In the genomic region with DNA sequence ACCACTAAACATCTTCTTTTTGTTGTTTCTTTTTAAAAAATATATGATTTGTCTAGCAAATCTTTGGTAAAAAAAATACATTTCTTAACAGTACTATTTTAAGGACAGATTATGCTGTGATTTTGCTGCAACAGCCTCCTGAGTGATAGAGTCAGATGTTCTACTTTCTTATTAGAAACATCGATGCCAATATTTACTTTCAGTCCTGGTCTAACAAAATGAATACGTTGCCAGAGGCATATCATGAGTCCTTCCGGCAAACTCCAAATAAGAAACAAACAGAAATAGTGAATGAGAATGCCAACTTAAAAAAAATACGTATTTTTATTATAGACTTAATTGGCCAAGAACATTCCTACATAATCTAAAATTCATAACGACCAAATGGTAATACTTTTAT, we compare ENCODE assay signal across 17 cellular contexts.
DNase-seq lines count a peak whose midpoint lies in the region; ATAC-seq and TF ChIP-seq lines count a peak whose summit lies in the region.
"Had no signal": no experiment of that assay in that cellular context is flagged by ENCODE, and none has a peak within 500 bp of the region (broad histone marks: within the 10 kb centered on the region; RNA-seq: fewer than 3 reads in every experiment).

No MANE protein-coding gene starts in this region.

- CTCF ChIA-PET in PC-3 (lab: Charles Lee) = no interaction called here

- H3K4me3 Mint-ChIP-seq in neural progenitor cell = peak overlapping the region; percentile 93
- no peak overlapping the region for H3K4me3 Mint-ChIP-seq in HFFc6
- H3K4me3 Mint-ChIP-seq: CD8-positive, alpha-beta T cell had no signal

- H3K27ac Mint-ChIP-seq in neural progenitor cell (no peak overlapping the region), HFFc6 (no peak overlapping the region)
- H3K27ac Mint-ChIP-seq: CD8-positive, alpha-beta T cell had no signal

- H3K36me3 Mint-ChIP-seq in neural progenitor cell (peaks cover 8% of the 10 kb centered on the region), HFFc6 (ENCODE audit: low read depth) (no peaks in the 10 kb centered on the region)
- H3K36me3 Mint-ChIP-seq: CD8-positive, alpha-beta T cell had no signal

- H3K9me3 ChIP-seq in HUES6 (ENCODE audit: control insufficient read depth, insufficient read depth, low read depth, low read length) (0 out of 2 replicates have a peak, but pooled peaks cover 2% of the 10 kb centered on the region), PC-3 (ENCODE audit: low read length) (no peaks in the 10 kb centered on the region), iPS-18a (ENCODE audit: control insufficient read depth, low read depth, low read length) (no peaks in the 10 kb centered on the region), neural progenitor cell (ENCODE audit: low read depth) (no peaks in the 10 kb centered on the region)

- intact Hi-C loops in PC-3 (cut with micrococcal nuclease) = loop anchor here (5.0 kb wide), 2 partner anchors 102 to 297 kb away; no protein-coding TSS in a partner anchor

- H3K27me3 ChIP-seq in HUES6 (ENCODE audit: control insufficient read depth, insufficient read depth, low read length) = no peaks in the 10 kb centered on the region
- no peaks in the 10 kb centered on the region for H3K27me3 ChIP-seq in PC-3 (ENCODE audit: low read length)
- H3K27me3 ChIP-seq in iPS-18a (ENCODE audit: control insufficient read depth, insufficient read depth, low read length) = no peaks in the 10 kb centered on the region
- no peaks in the 10 kb centered on the region for H3K27me3 ChIP-seq in neural progenitor cell
- H3K27me3 ChIP-seq: BLaER1 treated with 17β-estradiol and CSF1 and Interleukin-3, amounts not matched to agents 10 nM and 100 nM had no signal

- H2AFZ ChIP-seq in PC-3 (ENCODE audit: low read length) = no peak overlapping the region
- no peak overlapping the region for H2AFZ ChIP-seq in neural progenitor cell (replicated peaks)
- H2AFZ ChIP-seq: GM23248, PC-9 had no signal

- H3K4me1 ChIP-seq in HUES6 (ENCODE audit: control insufficient read depth, insufficient read depth, low read length) (peaks cover 27% of the 10 kb centered on the region), PC-3 (ENCODE audit: insufficient read depth, low read length) (peaks cover 24% of the 10 kb centered on the region), iPS-18a (ENCODE audit: control insufficient read depth, low read depth, low read length) (peaks cover 24% of the 10 kb centered on the region), neural progenitor cell (peaks cover 34% of the 10 kb centered on the region)
- H3K4me1 ChIP-seq: BLaER1 treated with 17β-estradiol and CSF1 and Interleukin-3, amounts not matched to agents 10 nM and 100 nM had no signal

- POLR2A ChIA-PET in PC-3 (lab: Charles Lee; ENCODE audit: unreplicated experiment) = no interaction called here

- ATAC-seq in PC-3 = no peak
- ATAC-seq: CD8-positive, alpha-beta T cell had no signal

- TF ChIP-seq CTCF in PC-3 (conservative IDR thresholded peaks at IDR 0.05; ENCODE audit: low read depth, low read length) (no peak), neural progenitor cell (IDR thresholded peaks at IDR 0.05) (no peak), HFFc6 (IDR thresholded peaks at IDR 0.05) (no peak)

- no peaks in the 10 kb centered on the region for H3K36me3 ChIP-seq in HUES6 (ENCODE audit: control insufficient read depth, insufficient read depth, low read length)
- no peaks in the 10 kb centered on the region for H3K36me3 ChIP-seq in PC-3 (ENCODE audit: low read depth, low read length)
- H3K36me3 ChIP-seq in iPS-18a (ENCODE audit: control insufficient read depth, low read depth, low read length) = no peaks in the 10 kb centered on the region
- H3K36me3 ChIP-seq in neural progenitor cell = no peaks in the 10 kb centered on the region
- H3K36me3 ChIP-seq: BLaER1 treated with 17β-estradiol and CSF1 and Interleukin-3, amounts not matched to agents 10 nM and 100 nM had no signal

- H3K4me1 Mint-ChIP-seq in neural progenitor cell = peaks cover 21% of the 10 kb centered on the region
- no peaks in the 10 kb centered on the region; the same call in 1 of the 2 replicates for H3K4me1 Mint-ChIP-seq in HFFc6 (ENCODE audit: low read depth)

- H3K4me2 ChIP-seq in PC-3 (ENCODE audit: low read length) = peak overlapping the region; percentile 62
- H3K4me2 ChIP-seq in neural progenitor cell = peak overlapping the region; percentile 77
- H3K4me2 ChIP-seq: BLaER1 treated with 17β-estradiol and CSF1 and Interleukin-3, amounts not matched to agents 10 nM and 100 nM; PC-9 had no signal

- H3F3A ChIP-seq in PC-3 (ENCODE audit: low read length, unreplicated experiment) = no peaks in the 10 kb centered on the region
- H3F3A ChIP-seq in neural progenitor cell (ENCODE audit: low read depth) = peaks cover 12% of the 10 kb centered on the region

- H3K79me2 ChIP-seq in PC-3 (ENCODE audit: low read length) = no peaks in the 10 kb centered on the region
- H3K79me2 ChIP-seq in neural progenitor cell (ENCODE audit: low read depth) = peaks cover 45% of the 10 kb centered on the region

- H3K9me3 Mint-ChIP-seq in neural progenitor cell = peaks cover 7% of the 10 kb centered on the region
- H3K9me3 Mint-ChIP-seq in HFFc6 = no peaks in the 10 kb centered on the region

- H3K9ac ChIP-seq in HUES6 (ENCODE audit: low read length) = no peak overlapping the region
- H3K9ac ChIP-seq in PC-3 (ENCODE audit: low read length) = no peak overlapping the region
- H3K9ac ChIP-seq in iPS-18a (ENCODE audit: low read length) = peak overlapping the region; percentile 64
- peak overlapping the region; percentile 52 for H3K9ac ChIP-seq in neural progenitor cell
- H3K9ac ChIP-seq: BLaER1 treated with 17β-estradiol and CSF1 and Interleukin-3, amounts not matched to agents 10 nM and 100 nM; GM23248 had no signal

- H3K4me3 ChIP-seq in HUES6 (ENCODE audit: low read depth, low read length) (peak overlapping the region; percentile 63; the same call in 1 of the 2 replicates), PC-3 (ENCODE audit: low read length) (peak overlapping the region; percentile 50), iPS-18a (ENCODE audit: low read length) (peak overlapping the region; percentile 63), neural progenitor cell (peak overlapping the region; percentile 50)
- H3K4me3 ChIP-seq: BLaER1 treated with 17β-estradiol and CSF1 and Interleukin-3, amounts not matched to agents 10 nM and 100 nM; GM23248; PC-9 had no signal

- DNase-seq in PC-3 (no peak), neural progenitor cell (ENCODE audit: low spot score) (no peak), cerebellar nuclear complex (lab: John Stamatoyannopoulos, UW) (no peak), HFFc6 (no peak), dedifferentiated amniotic fluid mesenchymal stem cell (ENCODE audit: extremely low spot score) (no peak)
- DNase-seq: CD8-positive, alpha-beta T cell; DMS79 treated with DMSO at 0.1 percent for 48 hours; GM23248; KG1; MV-4-11; NCI-H1694 treated with DMSO at 0.1 percent for 48 hours; NCI-H82; PC-9 had no signal

- H3K9me2 ChIP-seq in PC-3 (replicated peaks; ENCODE audit: low read length) = no peaks in the 10 kb centered on the region

- H3K27me3 Mint-ChIP-seq in neural progenitor cell (ENCODE audit: insufficient read depth, low read depth) = peaks cover 2% of the 10 kb centered on the region
- H3K27me3 Mint-ChIP-seq in HFFc6 (ENCODE audit: insufficient read depth) = peaks cover 1% of the 10 kb centered on the region; the same call in 1 of the 2 replicates

- H3K27ac ChIP-seq in HUES6 (ENCODE audit: low read depth, low read length) = no peak overlapping the region
- no peak overlapping the region for H3K27ac ChIP-seq in PC-3 (ENCODE audit: low read length)
- H3K27ac ChIP-seq in iPS-18a (ENCODE audit: low read length) = no peak overlapping the region
- H3K27ac ChIP-seq in neural progenitor cell = no peak overlapping the region
- H3K27ac ChIP-seq: BLaER1 treated with 17β-estradiol and CSF1 and Interleukin-3, amounts not matched to agents 10 nM and 100 nM; GM23248; PC-9; RWPE1 had no signal

- BruUV-seq in PC-3 (replicated peaks; lab: Mats Ljungman, UMichigan) = no TSS peak

- H4K20me1 ChIP-seq in PC-3 (ENCODE audit: low read length) = no peaks in the 10 kb centered on the region
- no peaks in the 10 kb centered on the region for H4K20me1 ChIP-seq in neural progenitor cell (ENCODE audit: low read depth)
- H4K20me1 ChIP-seq: BLaER1 treated with 17β-estradiol and CSF1 and Interleukin-3, amounts not matched to agents 10 nM and 100 nM had no signal

Comparison
In these comparisons a context has a peak if more than half of its experiments do, and no peak if none do; other contexts are left out.
1. H3K9ac ChIP-seq: peak in iPS-18a (single experiment) and neural progenitor cell (single experiment); none in HUES6 (single experiment) and PC-3 (single experiment).
2. Peak in every context shown above with its lines, with median percentiles within 50 percentile points of each other: H3K4me3 ChIP-seq.